15 cellular contexts compared by ENCODE assay signal in the genomic region with DNA sequence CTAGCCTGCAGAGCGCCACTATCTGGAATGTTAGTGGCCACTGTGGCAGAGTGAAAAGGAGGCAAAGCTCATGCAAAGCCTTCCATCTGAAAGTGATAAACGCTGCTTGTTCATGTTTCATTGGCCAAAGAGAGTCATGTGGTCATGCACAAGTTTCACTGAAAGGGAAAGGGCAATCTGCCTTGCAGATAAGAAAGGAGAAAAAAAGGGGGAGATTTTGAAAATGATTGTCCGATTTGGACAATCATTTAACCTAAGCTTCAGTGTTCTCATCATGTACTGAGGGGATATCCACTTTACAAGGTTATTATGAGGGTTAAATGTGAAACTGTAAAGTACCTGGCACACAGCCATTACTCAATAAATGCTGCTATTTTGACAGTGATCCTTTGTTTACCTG. TPM values are rescaled to one million over a fixed set of nuclear protein-coding genes. Genes with fewer than 3 reads are reported as not detected.
DNase-seq lines count a peak whose midpoint lies in the region; ATAC-seq and TF ChIP-seq lines count a peak whose summit lies in the region.
"Had no signal": no experiment of that assay in that cellular context is flagged by ENCODE, and none has a peak within 500 bp of the region (broad histone marks: within the 10 kb centered on the region; RNA-seq: fewer than 3 reads in every experiment).

No MANE protein-coding gene starts in this region.

- H4K91ac ChIP-seq in mesenchymal stem cell (ENCODE audit: low read length): no peak overlapping the region

- no peak overlapping the region for H2BK120ac ChIP-seq in mesenchymal stem cell (ENCODE audit: low read depth, low read length)

- H2AFZ ChIP-seq in mesenchymal stem cell (ENCODE audit: low read depth, low read length): no peak overlapping the region

- peak overlapping the region; percentile 7 for H3K27ac Mint-ChIP-seq in mesothelial cell of epicardium

- H3K27ac ChIP-seq in Peyer's patch: peak overlapping the region in 1 of 4 donors; percentile 73
- H3K27ac ChIP-seq in brain microvascular endothelial cell: no peak overlapping the region
- H3K27ac ChIP-seq in mesenchymal stem cell (ENCODE audit: low read length, poor library complexity, severe bottlenecking): no peak overlapping the region

- no peak overlapping the region for H2BK12ac ChIP-seq in mesenchymal stem cell (ENCODE audit: low read length in 2 of 2)

- ATAC-seq in GM18502 (IDR thresholded peaks at IDR 0.05; ENCODE audit: poor library complexity, unreplicated experiment) (peak; percentile 35), GM21786 (IDR thresholded peaks at IDR 0.05; ENCODE audit: unreplicated experiment) (peak; percentile 40), HG03469 (IDR thresholded peaks at IDR 0.05; ENCODE audit: unreplicated experiment) (peak; percentile 33)
- ATAC-seq: naive thymus-derived CD8-positive, alpha-beta T cell had no signal

- H2AK5ac ChIP-seq in mesenchymal stem cell (ENCODE audit: low read length, severe bottlenecking): no peak overlapping the region

- no peaks in the 10 kb centered on the region for H3K9me3 ChIP-seq in Peyer's patch
- no peaks in the 10 kb centered on the region for H3K9me3 ChIP-seq in mesenchymal stem cell (ENCODE audit: control insufficient read depth, low read length)

- peaks cover 0 to 15% (median 0%) of the 10 kb centered on the region in 4 donors for H3K4me1 ChIP-seq in Peyer's patch
- peaks cover 2% of the 10 kb centered on the region for H3K4me1 ChIP-seq in mesenchymal stem cell (ENCODE audit: control insufficient read depth, insufficient read depth, low read depth, low read length)

- H3K36me3 ChIP-seq in Peyer's patch (no peaks in the 10 kb centered on the region), brain microvascular endothelial cell (replicated peaks) (no peaks in the 10 kb centered on the region), mesenchymal stem cell (ENCODE audit: control insufficient read depth in 1 of 2, insufficient read depth in 2 of 2, low read depth in 1 of 2, low read length in 2 of 2) (peaks cover 0 to 5% of the 10 kb centered on the region in 2 experiments)

- no peak overlapping the region for H3K18ac ChIP-seq in mesenchymal stem cell (ENCODE audit: low read depth in 1 of 2, low read length in 2 of 2)

- H3K79me1 ChIP-seq in mesenchymal stem cell (replicated peaks; ENCODE audit: low read length, poor library complexity, severe bottlenecking): no peaks in the 10 kb centered on the region

- no peak overlapping the region for H3K14ac ChIP-seq in mesenchymal stem cell (ENCODE audit: low read length in 2 of 2)

- H3K4me3 Mint-ChIP-seq in mesothelial cell of epicardium: no peak overlapping the region
- H3K4me3 Mint-ChIP-seq: naive thymus-derived CD8-positive, alpha-beta T cell had no signal

- H3K23ac ChIP-seq in mesenchymal stem cell (ENCODE audit: low read length in 2 of 2): no peak overlapping the region

- peaks cover 44% of the 10 kb centered on the region for H3K4me1 Mint-ChIP-seq in mesothelial cell of epicardium

- H2BK15ac ChIP-seq in mesenchymal stem cell (ENCODE audit: low read depth, poor library complexity, severe bottlenecking): no peak overlapping the region

- no peaks in the 10 kb centered on the region for H3K9me3 Mint-ChIP-seq in mesothelial cell of epicardium
- H3K9me3 Mint-ChIP-seq: naive thymus-derived CD8-positive, alpha-beta T cell had no signal

- no peak overlapping the region for H3K4me2 ChIP-seq in mesenchymal stem cell (ENCODE audit: low read length, poor library complexity, severe bottlenecking)

- H4K8ac ChIP-seq in mesenchymal stem cell (ENCODE audit: low read length): no peak overlapping the region

- H3K4me3 ChIP-seq in Peyer's patch (no peak overlapping the region), brain microvascular endothelial cell (ENCODE audit: low read depth, low read length) (no peak overlapping the region), mesenchymal stem cell (ENCODE audit: insufficient read depth in 1 of 2, low read depth in 1 of 2, low read length in 2 of 2) (no peak overlapping the region)

- no peak overlapping the region for H3K9ac ChIP-seq in mesenchymal stem cell (ENCODE audit: low read length)

- no peak overlapping the region for H2BK5ac ChIP-seq in mesenchymal stem cell (ENCODE audit: low read depth, low read length, poor library complexity, severe bottlenecking)

- TF ChIP-seq POLR2A in Peyer's patch (IDR thresholded peaks at IDR 0.05): no peak

- H3K27me3 ChIP-seq in Peyer's patch: no peaks in the 10 kb centered on the region
- no peaks in the 10 kb centered on the region for H3K27me3 ChIP-seq in brain microvascular endothelial cell (replicated peaks)
- H3K27me3 ChIP-seq in mesenchymal stem cell (ENCODE audit: control insufficient read depth in 1 of 2, insufficient read depth in 1 of 2, low read length in 2 of 2): no peaks in the 10 kb centered on the region

- peaks cover 6% of the 10 kb centered on the region for H3K36me3 Mint-ChIP-seq in mesothelial cell of epicardium

- in situ Hi-C loops in brain microvascular endothelial cell (cut with HindIII; ENCODE audit: low pct_ligation_motif_present, low sequenced_read_pairs): no loop called here

- DNase-seq in mesothelial cell of epicardium (ENCODE audit: low spot score in 2 of 2, unreplicated experiment in 2 of 2) (no peak), Peyer's patch (no peak), inferior parietal cortex (ENCODE audit: extremely low spot score) (no peak), brain microvascular endothelial cell (no peak), mesenchymal stem cell (no peak)
- DNase-seq: activated CD8-positive, alpha-beta memory T cell treated with anti-CD3 and anti-CD28 coated beads, Interleukin-2, amount 50 U/mL, for 48 hours; dermis blood vessel endothelial cell; EL; naive thymus-derived CD8-positive, alpha-beta T cell; NCI-H510A; Right ventricle myocardium superior had no signal

- TF ChIP-seq CTCF in mesothelial cell of epicardium (IDR thresholded peaks at IDR 0.05; ENCODE audit: unreplicated experiment): no peak
- no peak for TF ChIP-seq CTCF in Peyer's patch (IDR thresholded peaks at IDR 0.05)
- no peak for TF ChIP-seq CTCF in brain microvascular endothelial cell (IDR thresholded peaks at IDR 0.05; ENCODE audit: low read depth, low read length, missing control alignments)

- H3K27me3 Mint-ChIP-seq in mesothelial cell of epicardium (ENCODE audit: low read depth): no peaks in the 10 kb centered on the region
- H3K27me3 Mint-ChIP-seq: naive thymus-derived CD8-positive, alpha-beta T cell had no signal

- no peak overlapping the region for H3K4ac ChIP-seq in mesenchymal stem cell (ENCODE audit: low read depth in 1 of 2, low read length in 2 of 2)

- WGBS in mesenchymal stem cell: 97% methylated on average over 3 of the region's 3 CpGs

RNA-seq across cellular contexts. Expression of a gene that starts 9.1 kb away (rescaled TPM):
- 13.6 to 14.8 TPM (median 14.6 TPM) in 3 replicates for total RNA-seq in mesothelial cell of epicardium
- total RNA-seq in Peyer's patch: 10 to 100 TPM; 24.8 to 65.7 (median 36.4) TPM
- polyA plus RNA-seq in mesenchymal stem cell (2013, experiment 1 of 2): 0.76 TPM
- polyA plus RNA-seq in mesenchymal stem cell (2013, experiment 2 of 2): 0.78 TPM

RNA-seq across cellular contexts. Expression of a gene that starts 14.6 kb away (rescaled TPM):
- not detected in 3 replicates for total RNA-seq in mesothelial cell of epicardium
- not detected for total RNA-seq in Peyer's patch
- polyA plus RNA-seq in mesenchymal stem cell (2013, experiment 1 of 2): not detected
- not detected for polyA plus RNA-seq in mesenchymal stem cell (2013, experiment 2 of 2)
- total RNA-seq: dermis blood vessel endothelial cell; naive thymus-derived CD8-positive, alpha-beta T cell; Right ventricle myocardium superior; skeletal muscle tissue had no signal
- polyA plus RNA-seq: naive thymus-derived CD8-positive, alpha-beta T cell had no signal

RNA-seq across cellular contexts. Expression of a gene that starts 34.6 kb away (rescaled TPM):
- total RNA-seq in mesothelial cell of epicardium (22.0 to 22.9 TPM (median 22.0 TPM) in 3 replicates), Peyer's patch (10 to 100 TPM; 13.1 to 30.5 (median 15.1) TPM)
- polyA plus RNA-seq in mesenchymal stem cell (2013, experiment 1 of 2): 7.2 TPM
- polyA plus RNA-seq in mesenchymal stem cell (2013, experiment 2 of 2): 7.1 TPM
